ENCODE assay signal across 22 cellular contexts in genomic region chr15:28178727-28179126, GRCh38.
"Had no signal": no experiment of that assay in that cellular context is flagged by ENCODE, and none has a peak within 500 bp of the region (broad histone marks: within the 10 kb centered on the region; RNA-seq: fewer than 3 reads in every experiment).

No MANE protein-coding gene starts in this region.

- H3K4me1 ChIP-seq: esophagus squamous epithelium, lower lobe of right lung, psoas muscle had no signal

- H3K27ac ChIP-seq: esophagus squamous epithelium, lower lobe of right lung, ovary, psoas muscle had no signal

- H3K27me3 Mint-ChIP-seq: effector memory CD8-positive, alpha-beta T cell; stimulated activated naive B cell treated with anti-CD40 and anti-IgM and Interleukin-4, amounts not matched to agents 10 μg/mL and 1 μg/mL and 100 μg/mL, for 72 hours; stimulated activated naive CD8-positive, alpha-beta T cell treated with anti-CD3 and anti-CD28 coated beads, Interleukin-15, Interleukin-2, amounts not matched to agents 100 ng/mL and 50 ng/mL, for 24 hours had no signal

- H3K27ac Mint-ChIP-seq: immature natural killer cell; natural killer cell; stimulated activated naive B cell treated with anti-CD40 and anti-IgM and Interleukin-4, amounts not matched to agents 10 μg/mL and 1 μg/mL and 100 μg/mL, for 72 hours; stimulated activated naive CD8-positive, alpha-beta T cell treated with anti-CD3 and anti-CD28 coated beads, Interleukin-15, Interleukin-2, amounts not matched to agents 100 ng/mL and 50 ng/mL, for 24 hours had no signal

- H3K4me3 Mint-ChIP-seq: effector memory CD8-positive, alpha-beta T cell; immature natural killer cell; natural killer cell; stimulated activated naive B cell treated with anti-CD40 and anti-IgM and Interleukin-4, amounts not matched to agents 10 μg/mL and 1 μg/mL and 100 μg/mL, for 72 hours; stimulated activated naive CD8-positive, alpha-beta T cell treated with anti-CD3 and anti-CD28 coated beads, Interleukin-15, Interleukin-2, amounts not matched to agents 100 ng/mL and 50 ng/mL, for 24 hours had no signal

- H3K36me3 ChIP-seq: ovary had no signal

- DNase-seq: cortex of kidney; effector memory CD8-positive, alpha-beta T cell; erythroblast; esophagus squamous epithelium; foreskin melanocyte; glutamatergic neuron; heart right ventricle; hippocampal formation; immature natural killer cell; islet precursor cell; kidney glomerular epithelial cell; left colon; lower lobe of right lung; natural killer cell; ovary; psoas muscle; small intestine; stimulated activated CD4-positive, alpha-beta T cell treated with anti-CD3 and anti-CD28 coated beads, Interleukin-15, amount 100 ng/mL, for 24 hours; stimulated activated CD4-positive, alpha-beta T cell treated with anti-CD3 and anti-CD28 coated beads, Interleukin-2, amount 100 ng/mL, for 48 hours; stimulated activated naive B cell treated with anti-CD40 and anti-IgM and Interleukin-4, amounts not matched to agents 10 μg/mL and 1 μg/mL and 100 μg/mL, for 72 hours; trophoblast cell had no signal

- ATAC-seq: effector memory CD8-positive, alpha-beta T cell; left colon; lower lobe of right lung; natural killer cell; psoas muscle; stimulated activated naive B cell treated with anti-CD40 and anti-IgM and Interleukin-4, amounts not matched to agents 10 μg/mL and 1 μg/mL and 100 μg/mL, for 72 hours had no signal

- H3K4me1 Mint-ChIP-seq: immature natural killer cell; natural killer cell; stimulated activated naive B cell treated with anti-CD40 and anti-IgM and Interleukin-4, amounts not matched to agents 10 μg/mL and 1 μg/mL and 100 μg/mL, for 72 hours had no signal

- H3K4me3 ChIP-seq: esophagus squamous epithelium, heart right ventricle, lower lobe of right lung, ovary, psoas muscle had no signal

- H3K9me3 ChIP-seq: esophagus squamous epithelium, heart right ventricle, lower lobe of right lung, ovary, psoas muscle had no signal

- H3K27me3 ChIP-seq: esophagus squamous epithelium, heart right ventricle, ovary had no signal
